In genomic region chr9:108209132-108209700, GRCh38 we compare ENCODE assay signal across 13 cellular contexts.
"Had no signal": no experiment of that assay in that cellular context is flagged by ENCODE, and none has a peak within 500 bp of the region (broad histone marks: within the 10 kb centered on the region; RNA-seq: fewer than 3 reads in every experiment).

No MANE protein-coding gene starts in this region.

- H3K4me1 ChIP-seq: esophagus squamous epithelium, prostate gland had no signal

- H3K36me3 ChIP-seq: esophagus squamous epithelium, prostate gland had no signal

- H3K27ac ChIP-seq: esophagus squamous epithelium, prostate gland had no signal

- DNase-seq: activated B cell treated with CpG ODN at 0.5 μM for 24 hours; activated CD4-positive, alpha-beta memory T cell treated with anti-CD3 and anti-CD28 coated beads, Interleukin-2, amount 10 ng/mL, durations not matched to agents 7 days and 5 days; activated CD4-positive, alpha-beta T cell treated with anti-CD3 and anti-CD28 coated beads for 4 hours; activated CD8-positive, alpha-beta memory T cell treated with anti-CD3 and anti-CD28 coated beads, Interleukin-2, amount 10 ng/mL, durations not matched to agents 7 days and 5 days; cerebellar nuclear complex; effector memory CD4-positive, alpha-beta T cell; esophagus squamous epithelium; right cardiac atrium; stimulated activated naive CD8-positive, alpha-beta T cell treated with anti-CD3 and anti-CD28 coated beads, Interleukin-15, amount 100 ng/mL, for 72 hours; SW 1271; T-helper 2 cell had no signal

- H3K27me3 ChIP-seq: esophagus squamous epithelium had no signal

- ATAC-seq: activated CD8-positive, alpha-beta memory T cell treated with anti-CD3 and anti-CD28 coated beads, Interleukin-2, amount 10 ng/mL, durations not matched to agents 7 days and 5 days; right cardiac atrium; stimulated activated naive CD8-positive, alpha-beta T cell treated with anti-CD3 and anti-CD28 coated beads, Interleukin-15, amount 100 ng/mL, for 72 hours had no signal

- H3K9me3 ChIP-seq: esophagus squamous epithelium, prostate gland had no signal

- H3K4me3 ChIP-seq: esophagus squamous epithelium, lung, prostate gland had no signal
